ENCODE assay signal across 12 cellular contexts in the genomic region with DNA sequence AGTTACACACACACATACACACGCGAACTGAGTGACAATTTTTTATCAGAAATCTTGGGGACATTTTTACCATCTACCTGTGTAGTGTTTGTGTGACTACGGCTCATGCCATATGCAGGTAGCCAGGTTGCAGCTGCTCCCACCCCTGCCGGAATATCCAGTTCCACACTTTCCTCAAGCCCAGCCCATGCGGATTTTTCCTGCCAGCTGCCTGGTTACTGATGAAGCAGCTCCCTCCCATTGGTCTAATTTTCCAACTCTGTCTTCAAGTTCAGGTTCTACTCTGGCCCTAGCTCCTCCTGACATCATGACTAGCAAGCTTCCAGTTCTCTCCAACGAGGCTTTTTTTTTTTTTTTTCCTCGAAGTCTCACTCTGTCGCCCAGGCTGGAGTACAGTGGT. TPM values are rescaled to one million over a fixed set of nuclear protein-coding genes. Genes with fewer than 3 reads are reported as not detected.
A peak's percentile ranks its signal among the peaks of the same experiment; 100 is the strongest.
DNase-seq lines count a peak whose midpoint lies in the region; ATAC-seq and TF ChIP-seq lines count a peak whose summit lies in the region.
"Had no signal": no experiment of that assay in that cellular context is flagged by ENCODE, and none has a peak within 500 bp of the region (broad histone marks: within the 10 kb centered on the region; RNA-seq: fewer than 3 reads in every experiment).

No MANE protein-coding gene starts in this region.

- H3K27me3 Mint-ChIP-seq in CD8-positive, alpha-beta memory T cell: peaks cover 14 to 17% of the 10 kb centered on the region in 2 donors

- H3K4me3 Mint-ChIP-seq in CD8-positive, alpha-beta memory T cell: no peak overlapping the region

- H3K36me3 ChIP-seq in upper lobe of right lung: no peaks in the 10 kb centered on the region
- H3K36me3 ChIP-seq in CD8-positive, alpha-beta memory T cell (ENCODE audit: insufficient read depth, low read length): no peaks in the 10 kb centered on the region

- POLR2A ChIA-PET in CD8-positive, alpha-beta memory T cell (lab: Charles Lee): no interaction called here

- ATAC-seq in upper lobe of right lung: peak; percentile 76

- no peak overlapping the region for H3K4me3 ChIP-seq in upper lobe of right lung
- H3K4me3 ChIP-seq in CD8-positive, alpha-beta memory T cell (ENCODE audit: low read length): no peak overlapping the region

- no peak for TF ChIP-seq CTCF in upper lobe of right lung (IDR thresholded peaks at IDR 0.05)

- H3K27ac ChIP-seq in upper lobe of right lung: no peak overlapping the region
- H3K27ac ChIP-seq in CD8-positive, alpha-beta memory T cell (ENCODE audit: low read depth, low read length): no peak overlapping the region

- no peaks in the 10 kb centered on the region for H3K36me3 Mint-ChIP-seq in CD8-positive, alpha-beta memory T cell

- H3K9me3 ChIP-seq in upper lobe of right lung: no peaks in the 10 kb centered on the region
- no peaks in the 10 kb centered on the region for H3K9me3 ChIP-seq in CD8-positive, alpha-beta memory T cell (ENCODE audit: low read length)

- DNase-seq in SIG-M5 treated with dmso at 0.1 percent for 504 hours (lab: John Stamatoyannopoulos, UW; ENCODE audit: unreplicated experiment) (peak; percentile 33), SIG-M5 (lab: John Stamatoyannopoulos, UW) (no peak), amniotic epithelial cell (ENCODE audit: low read depth) (peak; percentile 84), iPS-NIHi7 (ENCODE audit: extremely low spot score) (peak; percentile 81), upper lobe of right lung (no peak), SHP77 treated with DMSO at 0.1 percent for 48 hours (lab: John Stamatoyannopoulos, UW) (no peak), T-helper 2 cell (no peak)
- no peak for DNase-seq in CD8-positive, alpha-beta memory T cell
- DNase-seq: activated gamma-delta T cell treated with Interleukin-2 at 50 U/mL for 16 hours had no signal

- CTCF ChIA-PET in CD8-positive, alpha-beta memory T cell (lab: Charles Lee): no interaction called here

- no peaks in the 10 kb centered on the region for H3K27me3 ChIP-seq in upper lobe of right lung
- no peaks in the 10 kb centered on the region for H3K27me3 ChIP-seq in CD8-positive, alpha-beta memory T cell (ENCODE audit: insufficient read depth, low read length, poor library complexity, severe bottlenecking)

- no peaks in the 10 kb centered on the region for H3K4me1 Mint-ChIP-seq in CD8-positive, alpha-beta memory T cell

- no peak overlapping the region for H3K27ac Mint-ChIP-seq in CD8-positive, alpha-beta memory T cell

- no peaks in the 10 kb centered on the region for H3K9me3 Mint-ChIP-seq in CD8-positive, alpha-beta memory T cell

- intact Hi-C loops in upper lobe of right lung (cut with DNase I): no loop called here

- H3K4me1 ChIP-seq in upper lobe of right lung: no peaks in the 10 kb centered on the region
- no peaks in the 10 kb centered on the region for H3K4me1 ChIP-seq in CD8-positive, alpha-beta memory T cell (ENCODE audit: insufficient read depth, low read length)

RNA-seq across cellular contexts. Expression of a gene that starts 4.8 kb away (rescaled TPM):
- not detected for total RNA-seq in upper lobe of right lung
- total RNA-seq in CD8-positive, alpha-beta memory T cell: not detected
- not detected for polyA plus RNA-seq in CD8-positive, alpha-beta memory T cell
- total RNA-seq: LHCN-M2 had no signal
- polyA plus RNA-seq: AG04450, esophagus had no signal

RNA-seq across cellular contexts. Expression of a gene that starts 8.6 kb away (rescaled TPM):
- 1.8 TPM for total RNA-seq in upper lobe of right lung
- not detected for total RNA-seq in CD8-positive, alpha-beta memory T cell
- not detected for polyA plus RNA-seq in CD8-positive, alpha-beta memory T cell
- total RNA-seq: LHCN-M2 had no signal

RNA-seq across cellular contexts. Expression of a gene that starts 25.7 kb away (rescaled TPM):
- not detected for total RNA-seq in upper lobe of right lung
- not detected for total RNA-seq in CD8-positive, alpha-beta memory T cell
- not detected for polyA plus RNA-seq in CD8-positive, alpha-beta memory T cell
- total RNA-seq: LHCN-M2 had no signal
- polyA plus RNA-seq: AG04450 had no signal

Comparison
In these comparisons a context has a peak if more than half of its experiments do, and no peak if none do; other contexts are left out.
1. DNase-seq: peak in SIG-M5 treated with dmso at 0.1 percent for 504 hours (single experiment), amniotic epithelial cell (single experiment) and iPS-NIHi7 (single experiment); none in SIG-M5 (single experiment), upper lobe of right lung (single experiment), SHP77 treated with DMSO at 0.1 percent for 48 hours (single experiment), T-helper 2 cell (0 of 5) and CD8-positive, alpha-beta memory T cell (0 of 5).